In the genomic region with DNA sequence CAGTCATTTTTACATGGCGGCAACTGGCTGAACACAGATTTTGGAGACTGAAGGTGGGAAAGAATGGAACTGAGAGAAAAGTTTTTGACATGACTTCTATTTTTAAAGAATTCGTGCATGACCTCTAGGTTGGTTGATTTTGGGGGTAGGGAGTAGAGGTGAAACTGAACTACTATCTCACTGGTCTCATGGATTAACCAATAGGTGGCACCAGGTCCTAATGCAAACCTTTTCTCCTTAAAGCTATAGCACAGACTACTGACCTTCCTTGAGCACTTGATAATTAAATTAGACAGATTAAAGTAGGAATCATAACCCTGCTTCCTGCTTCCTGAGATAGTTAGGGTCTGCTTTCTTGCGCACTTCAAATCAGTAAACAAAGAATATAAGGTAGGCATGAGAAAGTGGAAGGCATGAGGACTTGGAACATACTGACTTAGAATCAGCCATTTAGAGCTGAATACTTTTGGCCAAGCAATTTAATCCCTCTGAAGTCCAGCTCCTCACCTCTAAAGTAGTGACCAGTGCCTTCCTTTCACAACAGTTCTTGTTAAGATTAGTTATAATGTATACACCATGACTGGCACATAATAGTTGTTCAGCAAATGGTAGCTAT, we compare ENCODE assay signal across 9 cellular contexts.
A peak's percentile ranks its signal among the peaks of the same experiment; 100 is the strongest.
DNase-seq lines count a peak whose midpoint lies in the region; TF ChIP-seq lines count a peak whose summit lies in the region.
"Had no signal": no experiment of that assay in that cellular context is flagged by ENCODE, and none has a peak within 500 bp of the region (broad histone marks: within the 10 kb centered on the region; RNA-seq: fewer than 3 reads in every experiment).

No MANE protein-coding gene starts in this region.

- H3K4me3 ChIP-seq in H7 (ENCODE audit: insufficient read depth, low read depth, low read length), result no peak overlapping the region
- no peak overlapping the region for H3K4me3 ChIP-seq in fibroblast of the aortic adventitia (ENCODE audit: low read depth, low read length)
- H3K4me3 ChIP-seq in tibial artery, result no peak overlapping the region

- H3K27me3 ChIP-seq in H7 (ENCODE audit: control insufficient read depth, insufficient read depth, low read length) (no peaks in the 10 kb centered on the region), tibial artery (no peaks in the 10 kb centered on the region)

- DNase-seq in AG08396 (ENCODE audit: low spot score), result peak; percentile 12
- peak; percentile 4 for DNase-seq in H7
- DNase-seq in OCI-M1 (lab: John Stamatoyannopoulos, UW), result peak; percentile 46
- DNase-seq in fibroblast of the aortic adventitia (ENCODE audit: low read depth), result peak; percentile 66
- no peak for DNase-seq in tibial artery
- DNase-seq in UCSD-AML1 (lab: John Stamatoyannopoulos, UW; ENCODE audit: unreplicated experiment), result no peak
- no peak for DNase-seq in CD1c-positive myeloid dendritic cell (ENCODE audit: extremely low spot score)
- no peak for DNase-seq in posterior vena cava (ENCODE audit: low spot score)
- DNase-seq: aorta had no signal

- no peaks in the 10 kb centered on the region for H3K36me3 ChIP-seq in H7 (replicated peaks; ENCODE audit: control insufficient read depth, insufficient read depth, low read length)
- H3K36me3 ChIP-seq in tibial artery, result no peaks in the 10 kb centered on the region

- peaks cover 0 to 11% (median 0%) of the 10 kb centered on the region in 3 donors for H3K9me3 ChIP-seq in tibial artery

- no peak overlapping the region for H3K27ac ChIP-seq in tibial artery

- H3K4me1 ChIP-seq in tibial artery, result no peaks in the 10 kb centered on the region

- TF ChIP-seq CTCF in fibroblast of the aortic adventitia (IDR thresholded peaks at IDR 0.05; ENCODE audit: insufficient read depth, low read length) (peak; percentile 44), tibial artery (IDR thresholded peaks at IDR 0.05) (no peak)

- intact Hi-C loops in tibial artery (cut with DNase I; ENCODE audit: low total_unique reads), result no loop called here
- intact Hi-C loops in posterior vena cava (cut with DNase I), result no loop called here

Comparison
In these comparisons a context has a peak if more than half of its experiments do, and no peak if none do; other contexts are left out.
1. DNase-seq: peak in AG08396 (single experiment), H7 (single experiment), OCI-M1 (single experiment) and fibroblast of the aortic adventitia (single experiment); none in tibial artery (0 of 2), UCSD-AML1 (single experiment), CD1c-positive myeloid dendritic cell (single experiment) and posterior vena cava (single experiment).